Comparison of ENCODE assay signal across 12 cellular contexts in genomic region chr3:113249111-113249510, GRCh38. TPM values are rescaled to one million over a fixed set of nuclear protein-coding genes. Genes with fewer than 3 reads are reported as not detected.
A peak's percentile ranks its signal among the peaks of the same experiment; 100 is the strongest.
DNase-seq lines count a peak whose midpoint lies in the region; ATAC-seq lines count a peak whose summit lies in the region.
"Had no signal": no experiment of that assay in that cellular context is flagged by ENCODE, and none has a peak within 500 bp of the region (broad histone marks: within the 10 kb centered on the region; RNA-seq: fewer than 3 reads in every experiment).

No MANE protein-coding gene starts in this region.

- peaks cover 31 to 37% of the 10 kb centered on the region in 2 donors for H3K36me3 ChIP-seq in stomach smooth muscle (ENCODE audit: control insufficient read depth in 2 of 2, insufficient read depth in 2 of 2, low read length in 2 of 2)

- H3K4me1 ChIP-seq in stomach smooth muscle (ENCODE audit: control insufficient read depth, insufficient read depth, low read length): peaks cover 48% of the 10 kb centered on the region

- peak; percentile 39 for DNase-seq in H4 (ENCODE audit: low spot score)
- DNase-seq in anterior cingulate cortex (lab: John Stamatoyannopoulos, UW): peak in 33 of 58 donors; percentile 11 to 57 (median 31)
- DNase-seq in hepatic stellate cell (ENCODE audit: low spot score): peak; percentile 76
- no peak for DNase-seq in DMS153 treated with DMSO at 0.1 percent for 48 hours (lab: John Stamatoyannopoulos, UW; ENCODE audit: unreplicated experiment)
- no peak for DNase-seq in NCI-H1436 treated with DMSO at 0.1 percent for 48 hours (lab: John Stamatoyannopoulos, UW)
- no peak for DNase-seq in activated CD8-positive, alpha-beta memory T cell treated with anti-CD3 and anti-CD28 coated beads, Interleukin-2, amount 50 U/mL, for 4 hours
- DNase-seq: GDM1, mesendoderm, NCI-H2107, T-helper 17 cell had no signal

- H3K9me3 ChIP-seq in stomach smooth muscle (ENCODE audit: control insufficient read depth in 2 of 2, low read length in 2 of 2): no peaks in the 10 kb centered on the region

- no peak overlapping the region for H3K4me3 ChIP-seq in stomach smooth muscle (ENCODE audit: low read length in 2 of 2)

- no peak for ATAC-seq in GM18907 (IDR thresholded peaks at IDR 0.05; ENCODE audit: unreplicated experiment)
- ATAC-seq: T-helper 17 cell had no signal

- H3K27ac ChIP-seq in stomach smooth muscle (ENCODE audit: low read length): peak overlapping the region; percentile 70

- no peaks in the 10 kb centered on the region for H3K27me3 ChIP-seq in stomach smooth muscle (ENCODE audit: control insufficient read depth in 1 of 2, insufficient read depth in 2 of 2, low read length in 2 of 2)

- no peak overlapping the region for H3K9ac ChIP-seq in stomach smooth muscle (ENCODE audit: low read length in 2 of 2)

RNA-seq across cellular contexts. Expression of gene BOC, which starts 37.8 kb away (rescaled TPM):
- total RNA-seq in H4 (2014; rRNA removed; shearing (Covaris generic)): 3.7 and 8.0 TPM in 2 replicates
- total RNA-seq: T-helper 17 cell had no signal

Comparison
In these comparisons a context has a peak if more than half of its experiments do, and no peak if none do; other contexts are left out.
1. DNase-seq: peak in H4 (single experiment), anterior cingulate cortex (33 of 58) and hepatic stellate cell (single experiment); none in DMS153 treated with DMSO at 0.1 percent for 48 hours (single experiment), NCI-H1436 treated with DMSO at 0.1 percent for 48 hours (single experiment) and activated CD8-positive, alpha-beta memory T cell treated with anti-CD3 and anti-CD28 coated beads, Interleukin-2, amount 50 U/mL, for 4 hours (single experiment).